In the genomic region with DNA sequence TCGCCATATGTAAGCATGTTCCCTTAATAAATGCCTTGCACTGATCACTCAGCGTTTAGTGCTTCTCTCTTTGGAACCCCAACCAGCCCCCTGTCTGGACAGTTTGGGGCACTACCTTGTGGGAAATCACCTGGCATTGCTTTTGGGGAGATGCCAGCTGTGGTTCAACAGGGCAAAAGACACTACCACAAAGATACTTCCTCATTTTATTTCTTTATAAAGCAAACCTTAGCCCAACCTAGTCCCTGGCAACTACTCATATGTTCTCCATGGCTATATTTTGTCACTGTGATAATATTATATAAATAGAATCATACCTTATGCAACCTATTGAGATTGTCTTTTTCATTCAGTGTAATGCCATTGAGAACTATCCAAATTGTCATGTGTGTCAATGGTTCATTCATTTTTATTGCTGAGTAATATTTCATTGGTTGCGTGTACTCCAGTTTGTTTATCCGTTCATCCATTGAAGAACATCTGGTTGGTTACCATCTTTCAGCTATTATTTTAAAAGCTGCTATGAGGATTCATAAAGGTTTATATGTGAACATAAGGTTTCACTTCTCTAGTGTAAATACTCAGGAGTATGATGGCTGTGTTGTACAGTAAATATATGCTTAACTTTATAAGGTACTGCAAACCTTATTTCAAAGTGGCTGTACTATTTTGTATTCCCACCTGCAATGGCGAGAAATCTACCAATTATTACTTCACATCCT, we compare ENCODE assay signal across 23 cellular contexts.
DNase-seq lines count a peak whose midpoint lies in the region; ATAC-seq lines count a peak whose summit lies in the region.
"Had no signal": no experiment of that assay in that cellular context is flagged by ENCODE, and none has a peak within 500 bp of the region (broad histone marks: within the 10 kb centered on the region; RNA-seq: fewer than 3 reads in every experiment).

No MANE protein-coding gene starts in this region.

- no peaks in the 10 kb centered on the region for H3K27me3 ChIP-seq in H7 (ENCODE audit: control insufficient read depth, insufficient read depth, low read length)
- H3K27me3 ChIP-seq: BLaER1, tibial artery had no signal

- peaks cover 2% of the 10 kb centered on the region for H3K36me3 Mint-ChIP-seq in T-helper 17 cell (ENCODE audit: low read depth)
- H3K36me3 Mint-ChIP-seq in stimulated activated naive B cell treated with anti-CD40 and anti-IgM and Interleukin-4, amounts not matched to agents 10 μg/mL and 1 μg/mL and 100 μg/mL, for 72 hours, result no peaks in the 10 kb centered on the region
- H3K36me3 Mint-ChIP-seq: activated CD8-positive, alpha-beta memory T cell treated with anti-CD3 and anti-CD28 coated beads, Interleukin-2, amount 10 ng/mL, durations not matched to agents 7 days and 5 days; stimulated activated effector memory CD8-positive, alpha-beta T cell treated with anti-CD3 and anti-CD28 coated beads, Interleukin-12 subunit alpha, Interleukin-12 subunit beta, amount 100 ng/mL, for 72 hours had no signal

- no peaks in the 10 kb centered on the region for H3K9me3 ChIP-seq in T-helper 17 cell (ENCODE audit: control insufficient read depth, low read length, poor library complexity, severe bottlenecking)
- H3K9me3 ChIP-seq: BLaER1, tibial artery had no signal

- no peak overlapping the region for H3K4me3 Mint-ChIP-seq in T-helper 17 cell
- H3K4me3 Mint-ChIP-seq in stimulated activated naive B cell treated with anti-CD40 and anti-IgM and Interleukin-4, amounts not matched to agents 10 μg/mL and 1 μg/mL and 100 μg/mL, for 72 hours, result peak overlapping the region; percentile 22 to 73
- H3K4me3 Mint-ChIP-seq: activated CD8-positive, alpha-beta memory T cell treated with anti-CD3 and anti-CD28 coated beads, Interleukin-2, amount 10 ng/mL, durations not matched to agents 7 days and 5 days; stimulated activated effector memory CD8-positive, alpha-beta T cell treated with anti-CD3 and anti-CD28 coated beads, Interleukin-12 subunit alpha, Interleukin-12 subunit beta, amount 100 ng/mL, for 72 hours; T-helper 2 cell treated with Interferon-gamma antibody and Interleukin-4, amounts not matched to agents 5 μg/mL and 100 μg/mL, for 36 hours had no signal

- H3K4me1 Mint-ChIP-seq in T-helper 17 cell, result no peaks in the 10 kb centered on the region
- H3K4me1 Mint-ChIP-seq in stimulated activated naive B cell treated with anti-CD40 and anti-IgM and Interleukin-4, amounts not matched to agents 10 μg/mL and 1 μg/mL and 100 μg/mL, for 72 hours, result peaks cover 6 to 24% of the 10 kb centered on the region in 2 donors
- H3K4me1 Mint-ChIP-seq: activated CD8-positive, alpha-beta memory T cell treated with anti-CD3 and anti-CD28 coated beads, Interleukin-2, amount 10 ng/mL, durations not matched to agents 7 days and 5 days; stimulated activated effector memory CD8-positive, alpha-beta T cell treated with anti-CD3 and anti-CD28 coated beads, Interleukin-12 subunit alpha, Interleukin-12 subunit beta, amount 100 ng/mL, for 72 hours had no signal

- H3K36me3 ChIP-seq in H7 (replicated peaks; ENCODE audit: control insufficient read depth, insufficient read depth, low read length), result no peaks in the 10 kb centered on the region
- H3K36me3 ChIP-seq: BLaER1, tibial artery had no signal

- H3K4me3 ChIP-seq in H7 (ENCODE audit: insufficient read depth, low read depth, low read length), result no peak overlapping the region
- H3K4me3 ChIP-seq: BLaER1, lung, tibial artery had no signal

- H3K9me3 Mint-ChIP-seq in stimulated activated naive B cell treated with anti-CD40 and anti-IgM and Interleukin-4, amounts not matched to agents 10 μg/mL and 1 μg/mL and 100 μg/mL, for 72 hours, result no peaks in the 10 kb centered on the region
- H3K9me3 Mint-ChIP-seq: IgD-negative memory B cell; stimulated activated effector memory CD8-positive, alpha-beta T cell treated with anti-CD3 and anti-CD28 coated beads, Interleukin-12 subunit alpha, Interleukin-12 subunit beta, amount 100 ng/mL, for 72 hours; T-helper 2 cell treated with Interferon-gamma antibody and Interleukin-4, amounts not matched to agents 5 μg/mL and 100 μg/mL, for 36 hours had no signal

- peaks cover 29% of the 10 kb centered on the region for H3K27me3 Mint-ChIP-seq in T-helper 17 cell
- no peaks in the 10 kb centered on the region for H3K27me3 Mint-ChIP-seq in stimulated activated naive B cell treated with anti-CD40 and anti-IgM and Interleukin-4, amounts not matched to agents 10 μg/mL and 1 μg/mL and 100 μg/mL, for 72 hours

- ATAC-seq in GM18868 (IDR thresholded peaks at IDR 0.05; ENCODE audit: unreplicated experiment) (peak; percentile 84), HG03159 (IDR thresholded peaks at IDR 0.05; ENCODE audit: unreplicated experiment) (peak; percentile 58), T-helper 17 cell (peak; percentile 74)
- ATAC-seq in stimulated activated naive B cell treated with anti-CD40 and anti-IgM and Interleukin-4, amounts not matched to agents 10 μg/mL and 1 μg/mL and 100 μg/mL, for 72 hours (replicated peaks), result peak; percentile 92 to 94
- ATAC-seq: activated CD8-positive, alpha-beta memory T cell treated with anti-CD3 and anti-CD28 coated beads, Interleukin-2, amount 10 ng/mL, durations not matched to agents 7 days and 5 days; stimulated activated effector memory CD8-positive, alpha-beta T cell treated with anti-CD3 and anti-CD28 coated beads, Interleukin-12 subunit alpha, Interleukin-12 subunit beta, amount 100 ng/mL, for 72 hours had no signal

- no peak for DNase-seq in T-helper 17 cell
- DNase-seq in stimulated activated naive B cell treated with anti-CD40 and anti-IgM and Interleukin-4, amounts not matched to agents 10 μg/mL and 1 μg/mL and 100 μg/mL, for 72 hours, result peak; percentile 68
- DNase-seq in H7, result no peak
- DNase-seq in H4 (ENCODE audit: low spot score), result no peak
- DNase-seq in islet precursor cell, result no peak
- DNase-seq: activated CD4-positive, CD25-positive, alpha-beta regulatory T cell treated with anti-CD3 and anti-CD28 coated beads, Interleukin-2, amount 50 U/mL, for 72 hours; activated CD8-positive, alpha-beta memory T cell treated with anti-CD3 and anti-CD28 coated beads, Interleukin-2, amount 10 ng/mL, durations not matched to agents 7 days and 5 days; caudate nucleus; DMS 273 treated with DMSO at 0.1 percent for 48 hours; effector CD8-positive, alpha-beta T cell; head of caudate nucleus; NCI-H1048; NCI-H524; OCI-M1; SIG-M5; tibial artery had no signal

- H3K27ac Mint-ChIP-seq in T-helper 17 cell, result no peak overlapping the region
- H3K27ac Mint-ChIP-seq in stimulated activated naive B cell treated with anti-CD40 and anti-IgM and Interleukin-4, amounts not matched to agents 10 μg/mL and 1 μg/mL and 100 μg/mL, for 72 hours, result peak overlapping the region; percentile 72
- H3K27ac Mint-ChIP-seq: activated CD8-positive, alpha-beta memory T cell treated with anti-CD3 and anti-CD28 coated beads, Interleukin-2, amount 10 ng/mL, durations not matched to agents 7 days and 5 days; stimulated activated effector memory CD8-positive, alpha-beta T cell treated with anti-CD3 and anti-CD28 coated beads, Interleukin-12 subunit alpha, Interleukin-12 subunit beta, amount 100 ng/mL, for 72 hours; T-helper 2 cell treated with Interferon-gamma antibody and Interleukin-4, amounts not matched to agents 5 μg/mL and 100 μg/mL, for 36 hours had no signal
